ENCODE assay signal across 8 cellular contexts in genomic region chr10:110410329-110411046, GRCh38.
DNase-seq lines count a peak whose midpoint lies in the region; ATAC-seq, FAIRE-seq and TF ChIP-seq lines count a peak whose summit lies in the region.

No MANE protein-coding gene starts in this region.

- H3K27ac ChIP-seq in OCI-LY3 (ENCODE audit: low read length) (peak overlapping the region; percentile 90), esophagus (ENCODE audit: low read depth in 2 of 2, low read length in 1 of 2) (peak overlapping the region; percentile 51 to 84), pancreas (peak overlapping the region in 2 of 4 donors; percentile 19 to 61)

- peak overlapping the region; percentile 56 for H3K4me3 ChIP-seq in OCI-LY3 (ENCODE audit: low read length)
- no peak overlapping the region for H3K4me3 ChIP-seq in esophagus (ENCODE audit: low read depth in 1 of 2, low read length in 2 of 2)
- no peak overlapping the region for H3K4me3 ChIP-seq in pancreas

- H3K79me2 ChIP-seq in OCI-LY3 (ENCODE audit: low read length), result no peaks in the 10 kb centered on the region

- no peaks in the 10 kb centered on the region for H3K27me3 ChIP-seq in OCI-LY3 (ENCODE audit: low read depth, low read length)
- no peaks in the 10 kb centered on the region for H3K27me3 ChIP-seq in esophagus (ENCODE audit: control insufficient read depth in 1 of 2, insufficient read depth in 2 of 2, low read length in 2 of 2)
- no peaks in the 10 kb centered on the region for H3K27me3 ChIP-seq in pancreas

- FAIRE-seq in pancreas (lab: Jason Lieb, UNC), result no peak

- H3K36me3 ChIP-seq in OCI-LY3 (replicated peaks; ENCODE audit: low read depth, low read length), result no peaks in the 10 kb centered on the region
- H3K36me3 ChIP-seq in esophagus (ENCODE audit: control insufficient read depth in 2 of 2, insufficient read depth in 2 of 2, low read length in 1 of 2), result no peaks in the 10 kb centered on the region
- no peaks in the 10 kb centered on the region for H3K36me3 ChIP-seq in pancreas

- H3K4me1 ChIP-seq in OCI-LY3 (ENCODE audit: low read length), result peaks cover 78% of the 10 kb centered on the region
- H3K4me1 ChIP-seq in esophagus (ENCODE audit: control insufficient read depth in 2 of 2, insufficient read depth in 2 of 2, low read length in 1 of 2), result peaks cover 3 to 27% of the 10 kb centered on the region in 2 donors
- H3K4me1 ChIP-seq in pancreas, result peaks cover 0 to 10% (median 0%) of the 10 kb centered on the region in 3 donors

- peak overlapping the region; percentile 92 for H3K4me2 ChIP-seq in OCI-LY3 (ENCODE audit: low read length)

- TF ChIP-seq CTCF in OCI-LY3 (IDR thresholded peaks at IDR 0.05; ENCODE audit: low read depth, low read length), result no peak
- TF ChIP-seq CTCF in pancreas (IDR thresholded peaks at IDR 0.05), result no peak

- ATAC-seq in pancreas, result peak; percentile 69 to 79 (median 76)
- no peak for ATAC-seq in activated CD4-positive, CD25-positive, alpha-beta regulatory T cell treated with anti-CD3 and anti-CD28 coated beads, Interleukin-2, amount 50 U/mL, for 24 hours

- peak overlapping the region; percentile 77 for H3K9ac ChIP-seq in OCI-LY3 (ENCODE audit: low read length)

- DNase-seq in EL (peak; percentile 99), pancreas (peak in 4 of 6 donors; percentile 45 to 55 (median 52)), NCI-H524 (lab: John Stamatoyannopoulos, UW) (no peak), NCI-H1105 treated with DMSO at 0.1 percent for 48 hours (lab: John Stamatoyannopoulos, UW) (no peak)
- DNase-seq in activated naive CD4-positive, alpha-beta T cell treated with Interleukin-2 at 50 U/mL for 16 hours, result no peak

- H2AFZ ChIP-seq in OCI-LY3 (ENCODE audit: low read depth, low read length), result no peak overlapping the region

- WGBS in esophagus, 2 donors, result 55 to 61% methylated on average over 11 of the region's 11 CpGs
- 73 to 80% methylated on average over 11 of the region's 11 CpGs for WGBS in pancreas, 2 donors

- no peaks in the 10 kb centered on the region; the same call in 1 of the 2 replicates for H3K9me3 ChIP-seq in OCI-LY3 (ENCODE audit: insufficient read depth, low read length)
- no peaks in the 10 kb centered on the region for H3K9me3 ChIP-seq in esophagus (ENCODE audit: control insufficient read depth in 2 of 2, insufficient read depth in 1 of 2, low read depth in 1 of 2, low read length in 1 of 2)
- no peaks in the 10 kb centered on the region for H3K9me3 ChIP-seq in pancreas

- H4K20me1 ChIP-seq in OCI-LY3 (ENCODE audit: insufficient read depth, low read length), result no peaks in the 10 kb centered on the region

- intact Hi-C loops in pancreas (cut with DNase I), result no loop called here

Comparison
In these comparisons a context has a peak if more than half of its experiments do, and no peak if none do; other contexts are left out.
1. DNase-seq: peak in EL (single experiment) and pancreas (4 of 6); none in NCI-H524 (0 of 2), NCI-H1105 treated with DMSO at 0.1 percent for 48 hours (single experiment) and activated naive CD4-positive, alpha-beta T cell treated with Interleukin-2 at 50 U/mL for 16 hours (single experiment).
2. ATAC-seq: peak in pancreas (4 of 4); none in activated CD4-positive, CD25-positive, alpha-beta regulatory T cell treated with anti-CD3 and anti-CD28 coated beads, Interleukin-2, amount 50 U/mL, for 24 hours (0 of 2).